Comparison of ENCODE assay signal across 15 cellular contexts in the genomic region with DNA sequence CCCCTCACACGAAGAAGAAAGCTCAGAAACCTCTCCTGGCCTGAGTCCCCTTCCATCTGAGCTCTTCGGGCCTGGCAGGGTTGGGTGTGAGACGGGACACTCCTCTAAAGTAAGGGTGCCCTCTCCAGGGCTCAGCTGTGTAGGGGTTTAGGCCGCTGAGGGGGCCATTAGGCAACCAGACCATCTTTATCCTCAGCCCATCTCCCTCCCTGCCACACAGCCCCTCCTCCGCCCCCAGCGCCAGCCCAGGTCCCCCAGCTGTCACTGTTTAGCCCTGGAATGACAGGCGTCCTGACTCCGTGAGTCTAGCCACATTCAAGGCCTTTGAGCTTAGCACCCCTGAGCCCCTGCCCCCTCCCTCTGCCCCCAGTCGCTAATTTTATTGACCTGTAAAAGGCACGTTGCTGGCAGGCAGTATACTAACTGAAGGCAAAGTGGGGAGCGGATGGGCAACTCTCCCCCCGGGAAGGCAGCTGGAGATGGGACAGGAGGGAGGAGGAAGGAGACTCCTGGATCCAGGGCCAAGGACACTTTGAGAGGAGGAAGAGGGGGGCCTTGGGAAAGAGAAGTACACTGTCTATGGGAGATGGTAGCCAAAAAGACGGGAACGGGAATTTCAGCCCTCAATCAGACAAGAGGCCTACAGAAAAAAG. TPM values are rescaled to one million over a fixed set of nuclear protein-coding genes. Genes with fewer than 3 reads are reported as not detected.
DNase-seq lines count a peak whose midpoint lies in the region; TF ChIP-seq lines count a peak whose summit lies in the region.
"Had no signal": no experiment of that assay in that cellular context is flagged by ENCODE, and none has a peak within 500 bp of the region (broad histone marks: within the 10 kb centered on the region; RNA-seq: fewer than 3 reads in every experiment).

No MANE protein-coding gene starts in this region.

- H3K27ac ChIP-seq in H9 (ENCODE audit: insufficient read length, low read depth, low read length), result no peak overlapping the region
- no peak overlapping the region for H3K27ac ChIP-seq in neuronal stem cell (replicated peaks; ENCODE audit: low read length)
- H3K27ac ChIP-seq: KMS-11, prostate gland, thyroid gland had no signal

- H2AFZ ChIP-seq in H9 (ENCODE audit: low read length), result no peak overlapping the region
- H2AFZ ChIP-seq in neuronal stem cell (ENCODE audit: low read length), result no peak overlapping the region

- WGBS in H9 (ENCODE audit: extremely low coverage, insufficient read length, low lambda C conversion rate), result no CpG with 5 or more reads among the region's 14 CpGs
- WGBS in neuronal stem cell (ENCODE audit: extremely low coverage in 2 of 2, insufficient read length in 2 of 2, insufficient replicate concordance in 1 of 2), 2 donors, result no CpG with 5 or more reads among the region's 14 CpGs

- H3K56ac ChIP-seq in H9 (ENCODE audit: insufficient read length, low read depth, low read length), result no peak overlapping the region

- no peak for DNase-seq in H9
- peak; percentile 94 for DNase-seq in NCI-H82 (lab: John Stamatoyannopoulos, UW)
- peak; percentile 62 for DNase-seq in glutamatergic neuron
- no peak for DNase-seq in neuronal stem cell (ENCODE audit: low spot score)
- DNase-seq in foreskin fibroblast, result no peak
- no peak for DNase-seq in anterior cingulate cortex (lab: John Stamatoyannopoulos, UW)
- DNase-seq in SIG-M5 treated with dmso at 0.1 percent for 504 hours (lab: John Stamatoyannopoulos, UW; ENCODE audit: unreplicated experiment), result no peak
- DNase-seq: C1 segment of cervical spinal cord, natural killer cell, NCI-H1105 treated with DMSO at 0.1 percent for 48 hours, Right ventricle myocardium superior had no signal

- no peak overlapping the region for H3K18ac ChIP-seq in H9 (ENCODE audit: insufficient read length, low read depth, low read length)
- peak overlapping the region; percentile 39 for H3K18ac ChIP-seq in neuronal stem cell (ENCODE audit: low read length)

- H3K4me2 ChIP-seq in H9 (ENCODE audit: insufficient read depth, insufficient read length, low read length), result peak overlapping the region; percentile 24
- peak overlapping the region; percentile 75 for H3K4me2 ChIP-seq in neuronal stem cell (ENCODE audit: insufficient read depth, low read length, poor library complexity, severe bottlenecking)
- H3K4me2 ChIP-seq: KMS-11 had no signal

- no peak for TF ChIP-seq CTCF in H9 (conservative IDR thresholded peaks at IDR 0.05)
- no peak for TF ChIP-seq CTCF in glutamatergic neuron (IDR thresholded peaks at IDR 0.05; ENCODE audit: partially characterized antibody, unreplicated experiment)
- no peak for TF ChIP-seq CTCF in foreskin fibroblast (IDR thresholded peaks at IDR 0.05; ENCODE audit: low read depth, low read length)

- no peak overlapping the region for H2BK5ac ChIP-seq in H9 (ENCODE audit: insufficient read length, low read length)
- no peak overlapping the region for H2BK5ac ChIP-seq in neuronal stem cell (ENCODE audit: low read length)

- H3K27me3 ChIP-seq in H9 (ENCODE audit: insufficient read depth, low read length) (peaks cover 12% of the 10 kb centered on the region; the same call in 1 of the 2 replicates), neuronal stem cell (ENCODE audit: control insufficient read depth in 3 of 3, insufficient read depth in 3 of 3, low read depth in 1 of 3, low read length in 3 of 3) (peaks cover 5 to 78% (median 19%) of the 10 kb centered on the region in 3 experiments)

- H3K14ac ChIP-seq in H9 (ENCODE audit: insufficient read depth, low read length), result no peak overlapping the region
- H3K14ac ChIP-seq in neuronal stem cell (ENCODE audit: low read length), result no peak overlapping the region

- H3K79me2 ChIP-seq in H9 (ENCODE audit: insufficient read depth, low read length), result no peaks in the 10 kb centered on the region

- H3K27ac Mint-ChIP-seq in H9, result no peak overlapping the region; a peak in 1 of 7 replicates
- no peak overlapping the region for H3K27ac Mint-ChIP-seq in glutamatergic neuron (ENCODE audit: unreplicated experiment)
- H3K27ac Mint-ChIP-seq: natural killer cell had no signal

- no peak overlapping the region for H2BK20ac ChIP-seq in H9 (ENCODE audit: low read depth, low read length, poor library complexity, severe bottlenecking)

- H2BK12ac ChIP-seq in H9 (ENCODE audit: insufficient read length, low read depth, low read length), result no peak overlapping the region
- H2BK12ac ChIP-seq in neuronal stem cell (ENCODE audit: low read length), result no peak overlapping the region

- no peaks in the 10 kb centered on the region for H3K79me1 ChIP-seq in H9 (ENCODE audit: insufficient read depth, low read depth, low read length, poor library complexity, severe bottlenecking)
- no peaks in the 10 kb centered on the region for H3K79me1 ChIP-seq in neuronal stem cell (ENCODE audit: low read depth, low read length)

- H3K9ac ChIP-seq in H9 (ENCODE audit: extremely low read depth, insufficient read length, low read length), result no peak overlapping the region
- H3K9ac ChIP-seq in neuronal stem cell (ENCODE audit: low read depth, low read length, poor library complexity), result peak overlapping the region; percentile 12
- H3K9ac ChIP-seq: KMS-11 had no signal

- no peaks in the 10 kb centered on the region for H4K20me1 ChIP-seq in H9 (ENCODE audit: control insufficient read depth, insufficient read depth, insufficient read length)

- H3K23me2 ChIP-seq in H9 (ENCODE audit: insufficient read length, low read depth, low read length, poor library complexity, severe bottlenecking), result peaks cover 9% of the 10 kb centered on the region

- no peaks in the 10 kb centered on the region for H3K36me3 ChIP-seq in neuronal stem cell (replicated peaks in 1 of 2; ENCODE audit: control insufficient read depth in 2 of 2, insufficient read depth in 2 of 2, low read length in 2 of 2)
- H3K36me3 ChIP-seq: prostate gland, thyroid gland had no signal

- H3K23ac ChIP-seq in H9 (ENCODE audit: insufficient read length, low read depth, low read length), result no peak overlapping the region
- no peak overlapping the region for H3K23ac ChIP-seq in neuronal stem cell (ENCODE audit: low read depth, low read length, poor library complexity)

- H3T11ph ChIP-seq in H9 (ENCODE audit: low read length), result no peak overlapping the region

- no peak overlapping the region for H4K5ac ChIP-seq in H9 (ENCODE audit: insufficient read length, low read depth, low read length)

- H3K27me3 Mint-ChIP-seq in H9 (ENCODE audit: low read depth) (peaks cover 37% of the 10 kb centered on the region), glutamatergic neuron (ENCODE audit: unreplicated experiment) (peaks cover 15% of the 10 kb centered on the region)

- H3K9me3 ChIP-seq in H9 (ENCODE audit: control insufficient read depth, low read depth, low read length) (no peaks in the 10 kb centered on the region), neuronal stem cell (replicated peaks in 1 of 2; ENCODE audit: control insufficient read depth in 2 of 2, insufficient read depth in 1 of 2, low read depth in 1 of 2, low read length in 2 of 2) (no peaks in the 10 kb centered on the region)
- H3K9me3 ChIP-seq: prostate gland, thyroid gland had no signal

- H2BK120ac ChIP-seq in H9 (ENCODE audit: low read depth, low read length, poor library complexity, severe bottlenecking) (no peak overlapping the region), neuronal stem cell (ENCODE audit: low read depth, low read length) (no peak overlapping the region)

- H3K4me1 ChIP-seq in H9 (ENCODE audit: insufficient read depth, low read length) (no peaks in the 10 kb centered on the region), neuronal stem cell (ENCODE audit: control insufficient read depth in 2 of 2, insufficient read depth in 1 of 2, low read depth in 1 of 2, low read length in 2 of 2) (peaks cover 6 to 15% of the 10 kb centered on the region in 2 donors)
- H3K4me1 ChIP-seq: prostate gland had no signal

- H3K4me1 Mint-ChIP-seq in H9 (peaks cover 25 to 32% of the 10 kb centered on the region in 2 experiments), glutamatergic neuron (ENCODE audit: low read depth, unreplicated experiment) (peaks cover 10% of the 10 kb centered on the region)

- H4K91ac ChIP-seq in H9 (ENCODE audit: insufficient read length, low read depth, low read length) (no peak overlapping the region), neuronal stem cell (ENCODE audit: low read depth, low read length, poor library complexity) (no peak overlapping the region)

- H3K4me3 Mint-ChIP-seq in H9 (peak overlapping the region in 1 of 2 experiments; percentile 53; a peak in 2 of 5 replicates), glutamatergic neuron (ENCODE audit: unreplicated experiment) (peak overlapping the region; percentile 64)
- H3K4me3 Mint-ChIP-seq: activated CD4-positive, alpha-beta T cell treated with anti-CD3 and anti-CD28 coated beads for 36 hours; natural killer cell had no signal

- H2BK15ac ChIP-seq in H9 (ENCODE audit: low read depth, low read length), result no peak overlapping the region
- no peak overlapping the region for H2BK15ac ChIP-seq in neuronal stem cell (ENCODE audit: low read length)

- H3K4me3 ChIP-seq in neuronal stem cell (ENCODE audit: low read length in 2 of 2) (no peak overlapping the region), foreskin fibroblast (ENCODE audit: low read depth in 1 of 2, low read length in 2 of 2) (no peak overlapping the region)

- H3K36me3 Mint-ChIP-seq in H9 (ENCODE audit: insufficient read depth in 1 of 3, low read depth in 3 of 3) (no peaks in the 10 kb centered on the region), glutamatergic neuron (ENCODE audit: unreplicated experiment) (no peaks in the 10 kb centered on the region)
- H3K36me3 Mint-ChIP-seq: natural killer cell had no signal

- H4K8ac ChIP-seq in H9 (replicated peaks; ENCODE audit: insufficient read length, low read depth, low read length) (no peak overlapping the region), neuronal stem cell (ENCODE audit: low read depth, low read length) (no peak overlapping the region)

- H3K4ac ChIP-seq in H9 (ENCODE audit: low read depth, low read length), result no peak overlapping the region
- no peak overlapping the region for H3K4ac ChIP-seq in neuronal stem cell (ENCODE audit: low read length)

- H2AK5ac ChIP-seq in H9 (ENCODE audit: insufficient read length, low read length) (no peak overlapping the region), neuronal stem cell (ENCODE audit: low read depth, low read length) (no peak overlapping the region)

- no peaks in the 10 kb centered on the region for H3K9me3 Mint-ChIP-seq in H9
- peaks cover 2% of the 10 kb centered on the region for H3K9me3 Mint-ChIP-seq in glutamatergic neuron (ENCODE audit: unreplicated experiment)
- H3K9me3 Mint-ChIP-seq: natural killer cell had no signal

RNA-seq across cellular contexts. Expression of gene ZNF385C, which starts 0.6 kb away (rescaled TPM):
- total RNA-seq in H9 (2021), result 2.8 and 3.1 TPM in 2 replicates
- 1.5 TPM for total RNA-seq in glutamatergic neuron (ENCODE audit: unreplicated experiment)
- 4.2 TPM for polyA plus RNA-seq in neuronal stem cell (2013, experiment 1 of 2)
- 4.2 TPM for polyA plus RNA-seq in neuronal stem cell (2013, experiment 2 of 2)

RNA-seq across cellular contexts. Expression of gene DHX58, which starts 13.6 kb away (rescaled TPM):
- 3.9 and 4.5 TPM in 2 replicates for total RNA-seq in H9 (2021)
- total RNA-seq in glutamatergic neuron (ENCODE audit: unreplicated experiment), result 0.42 TPM
- 0.21 TPM for polyA plus RNA-seq in neuronal stem cell (2013, experiment 1 of 2)
- polyA plus RNA-seq in neuronal stem cell (2013, experiment 2 of 2), result 0.14 TPM

RNA-seq across cellular contexts. Expression of gene KAT2A, which starts 22.3 kb away (rescaled TPM):
- total RNA-seq in H9 (2021) (39.1 and 43.5 TPM in 2 replicates), glutamatergic neuron (ENCODE audit: unreplicated experiment) (29.3 TPM)
- polyA plus RNA-seq in neuronal stem cell (2013, experiment 1 of 2), result 28.4 TPM
- polyA plus RNA-seq in neuronal stem cell (2013, experiment 2 of 2), result 27.4 TPM

RNA-seq across cellular contexts. Expression of gene HSPB9, which starts 23.7 kb away (rescaled TPM):
- total RNA-seq in H9 (2021) (0.15 and 0.18 TPM in 2 replicates), glutamatergic neuron (ENCODE audit: unreplicated experiment) (0.44 TPM)
- polyA plus RNA-seq in neuronal stem cell (2013, experiment 1 of 2), result 0.15 TPM
- polyA plus RNA-seq in neuronal stem cell (2013, experiment 2 of 2), result 0.08 TPM
- total RNA-seq: natural killer cell had no signal

RNA-seq across cellular contexts. Expression of gene C17orf113, which starts 48.5 kb away (rescaled TPM):
- 1.0 and 1.2 TPM in 2 replicates for total RNA-seq in H9 (2021)
- 2.4 TPM for total RNA-seq in glutamatergic neuron (ENCODE audit: unreplicated experiment)
- polyA plus RNA-seq in neuronal stem cell (2013, experiment 1 of 2), result 2.4 TPM
- polyA plus RNA-seq in neuronal stem cell (2013, experiment 2 of 2), result 2.6 TPM

Comparison
In these comparisons a context has a peak if more than half of its experiments do, and no peak if none do; other contexts are left out.
1. DNase-seq: peak in NCI-H82 (single experiment) and glutamatergic neuron (single experiment); none in H9 (single experiment), neuronal stem cell (single experiment), foreskin fibroblast (0 of 2), anterior cingulate cortex (0 of 58) and SIG-M5 treated with dmso at 0.1 percent for 504 hours (single experiment).